In genomic region chr10:22542773-22543172, GRCh38 we compare ENCODE assay signal across 20 cellular contexts.
DNase-seq lines count a peak whose midpoint lies in the region; ATAC-seq and TF ChIP-seq lines count a peak whose summit lies in the region.
"Had no signal": no experiment of that assay in that cellular context is flagged by ENCODE, and none has a peak within 500 bp of the region (broad histone marks: within the 10 kb centered on the region; RNA-seq: fewer than 3 reads in every experiment).

No MANE protein-coding gene starts in this region.

- no peak overlapping the region for H3K14ac ChIP-seq in neuronal stem cell (ENCODE audit: low read length)

- H3K36me3 ChIP-seq in neuronal stem cell (replicated peaks in 1 of 2; ENCODE audit: control insufficient read depth in 2 of 2, insufficient read depth in 2 of 2, low read length in 2 of 2) (peaks cover 3 to 39% of the 10 kb centered on the region in 2 donors), aorta (ENCODE audit: control insufficient read depth in 1 of 2, insufficient read depth in 2 of 2, low read length in 1 of 2) (peaks cover 11 to 14% of the 10 kb centered on the region in 2 donors)

- H3K4me2 ChIP-seq in neuronal stem cell (ENCODE audit: insufficient read depth, low read length, poor library complexity, severe bottlenecking): no peak overlapping the region

- no peak for ATAC-seq in SK-N-SH treated with all-trans-retinoic acid at 6 μM for 48 hours
- ATAC-seq in aorta (ENCODE audit: low FRiP score): no peak
- ATAC-seq: Panc1 had no signal

- H2BK120ac ChIP-seq in neuronal stem cell (ENCODE audit: low read depth, low read length): no peak overlapping the region

- H3K4me1 ChIP-seq in neuronal stem cell (ENCODE audit: control insufficient read depth in 2 of 2, insufficient read depth in 1 of 2, low read depth in 1 of 2, low read length in 2 of 2) (peaks cover 0 to 6% of the 10 kb centered on the region in 2 donors), aorta (ENCODE audit: control insufficient read depth in 1 of 2, insufficient read depth in 2 of 2, low read length in 2 of 2) (no peaks in the 10 kb centered on the region)

- no peaks in the 10 kb centered on the region for H3K27me3 ChIP-seq in neuronal stem cell (ENCODE audit: control insufficient read depth in 3 of 3, insufficient read depth in 3 of 3, low read depth in 1 of 3, low read length in 3 of 3)
- no peaks in the 10 kb centered on the region for H3K27me3 ChIP-seq in aorta (ENCODE audit: control insufficient read depth in 1 of 2, insufficient read depth in 2 of 2, low read length in 1 of 2)
- H3K27me3 ChIP-seq in dorsolateral prefrontal cortex: no peaks in the 10 kb centered on the region

- peaks cover 20% of the 10 kb centered on the region for H3K4me1 Mint-ChIP-seq in activated naive CD8-positive, alpha-beta T cell (ENCODE audit: low read depth)
- H3K4me1 Mint-ChIP-seq in activated naive CD8-positive, alpha-beta T cell treated with anti-CD3 and anti-CD28 coated beads for 36 hours: peaks cover 14% of the 10 kb centered on the region
- peaks cover 7% of the 10 kb centered on the region for H3K4me1 Mint-ChIP-seq in endothelial cell (ENCODE audit: unreplicated experiment)

- no peaks in the 10 kb centered on the region for H3K79me1 ChIP-seq in neuronal stem cell (ENCODE audit: low read depth, low read length)

- no peak overlapping the region for H4K91ac ChIP-seq in neuronal stem cell (ENCODE audit: low read depth, low read length, poor library complexity)

- no peak overlapping the region for H3K4ac ChIP-seq in neuronal stem cell (ENCODE audit: low read length)

- WGBS in neuronal stem cell (ENCODE audit: extremely low coverage in 2 of 2, insufficient read length in 2 of 2, insufficient replicate concordance in 1 of 2), 2 donors: no CpG with 5 or more reads among the region's 7 CpGs
- 74 to 77% methylated on average over 7 of the region's 7 CpGs for WGBS in aorta, 2 donors

- H3K4me3 ChIP-seq in neuronal stem cell (ENCODE audit: low read length in 2 of 2): no peak overlapping the region
- no peak overlapping the region for H3K4me3 ChIP-seq in aorta (ENCODE audit: low read length in 2 of 2)
- H3K4me3 ChIP-seq in dorsolateral prefrontal cortex: no peak overlapping the region

- peak overlapping the region; percentile 8 for H3K18ac ChIP-seq in neuronal stem cell (ENCODE audit: low read length)

- no peak overlapping the region for H4K8ac ChIP-seq in neuronal stem cell (ENCODE audit: low read depth, low read length)

- no peak overlapping the region for H2BK12ac ChIP-seq in neuronal stem cell (ENCODE audit: low read length)

- H2BK15ac ChIP-seq in neuronal stem cell (ENCODE audit: low read length): no peak overlapping the region

- no peak overlapping the region for H3K27ac ChIP-seq in neuronal stem cell (replicated peaks; ENCODE audit: low read length)
- no peak overlapping the region for H3K27ac ChIP-seq in aorta (ENCODE audit: low read depth in 1 of 2, low read length in 2 of 2)
- peak overlapping the region in 13 of 59 donors; percentile 2 to 65 (median 27) for H3K27ac ChIP-seq in dorsolateral prefrontal cortex

- no peak for DNase-seq in activated naive CD8-positive, alpha-beta T cell treated with anti-CD3 and anti-CD28 coated beads for 36 hours
- DNase-seq in endothelial cell (ENCODE audit: low spot score) (no peak), neuronal stem cell (ENCODE audit: low spot score) (no peak), aorta (no peak), dorsolateral prefrontal cortex (no peak), putamen (ENCODE audit: low spot score) (no peak)
- DNase-seq: C1 segment of cervical spinal cord, COR-L47, DMS153, EL, H7, Karpas-422, NCI-H1105 treated with DMSO at 0.1 percent for 48 hours, NCI-H1930, NCI-H2171, NCI-H446 treated with DMSO at 0.1 percent for 48 hours, NCI-H748 treated with DMSO at 0.1 percent for 48 hours had no signal

- no peaks in the 10 kb centered on the region for H3K27me3 Mint-ChIP-seq in activated naive CD8-positive, alpha-beta T cell
- H3K27me3 Mint-ChIP-seq in activated naive CD8-positive, alpha-beta T cell treated with anti-CD3 and anti-CD28 coated beads for 36 hours: no peaks in the 10 kb centered on the region
- H3K27me3 Mint-ChIP-seq in endothelial cell (ENCODE audit: unreplicated experiment): peaks cover 4% of the 10 kb centered on the region

- peak overlapping the region; percentile 74 for H3K9ac ChIP-seq in neuronal stem cell (ENCODE audit: low read depth, low read length, poor library complexity)

- H2BK5ac ChIP-seq in neuronal stem cell (ENCODE audit: low read length): peak overlapping the region; percentile 45

- peak overlapping the region; percentile 61 for H3K27ac Mint-ChIP-seq in activated naive CD8-positive, alpha-beta T cell
- H3K27ac Mint-ChIP-seq in activated naive CD8-positive, alpha-beta T cell treated with anti-CD3 and anti-CD28 coated beads for 36 hours: no peak overlapping the region
- no peak overlapping the region for H3K27ac Mint-ChIP-seq in endothelial cell (ENCODE audit: unreplicated experiment)

- peaks cover 18% of the 10 kb centered on the region for H3K36me3 Mint-ChIP-seq in activated naive CD8-positive, alpha-beta T cell
- peaks cover 47% of the 10 kb centered on the region for H3K36me3 Mint-ChIP-seq in activated naive CD8-positive, alpha-beta T cell treated with anti-CD3 and anti-CD28 coated beads for 36 hours
- peaks cover 63% of the 10 kb centered on the region for H3K36me3 Mint-ChIP-seq in endothelial cell (ENCODE audit: low read depth, unreplicated experiment)

- H2AK5ac ChIP-seq in neuronal stem cell (ENCODE audit: low read depth, low read length): no peak overlapping the region

- intact Hi-C loops in aorta (cut with DNase I): no loop called here
- intact Hi-C loops in dorsolateral prefrontal cortex (cut with DNase I): no loop called here

- no peaks in the 10 kb centered on the region for H3K9me3 Mint-ChIP-seq in activated naive CD8-positive, alpha-beta T cell (ENCODE audit: low read depth)
- no peaks in the 10 kb centered on the region for H3K9me3 Mint-ChIP-seq in activated naive CD8-positive, alpha-beta T cell treated with anti-CD3 and anti-CD28 coated beads for 36 hours
- no peaks in the 10 kb centered on the region for H3K9me3 Mint-ChIP-seq in endothelial cell (ENCODE audit: unreplicated experiment)

- H3K23ac ChIP-seq in neuronal stem cell (ENCODE audit: low read depth, low read length, poor library complexity): no peak overlapping the region

- no peaks in the 10 kb centered on the region for H3K9me3 ChIP-seq in neuronal stem cell (replicated peaks in 1 of 2; ENCODE audit: control insufficient read depth in 2 of 2, insufficient read depth in 1 of 2, low read depth in 1 of 2, low read length in 2 of 2)
- no peaks in the 10 kb centered on the region for H3K9me3 ChIP-seq in aorta (ENCODE audit: control insufficient read depth, low read length)

- TF ChIP-seq CTCF in endothelial cell (IDR thresholded peaks at IDR 0.05; ENCODE audit: unreplicated experiment): no peak
- TF ChIP-seq CTCF in dorsolateral prefrontal cortex (IDR thresholded peaks at IDR 0.05 in 54 of 56, conservative IDR thresholded peaks at IDR 0.05 in 2 of 56; ENCODE audit: low read depth in 1 of 56, partially characterized antibody in 56 of 56): no peak

- no peak overlapping the region for H2AFZ ChIP-seq in neuronal stem cell (ENCODE audit: low read length)

- H3K4me3 Mint-ChIP-seq in activated naive CD8-positive, alpha-beta T cell: no peak overlapping the region
- no peak overlapping the region for H3K4me3 Mint-ChIP-seq in activated naive CD8-positive, alpha-beta T cell treated with anti-CD3 and anti-CD28 coated beads for 36 hours
- H3K4me3 Mint-ChIP-seq in endothelial cell (ENCODE audit: unreplicated experiment): peak overlapping the region; percentile 47

TF ChIP-seq in SK-N-SH treated with all-trans-retinoic acid at 6 μM for 48 hours, 23 proteins besides CTCF, POLR2A, EP300 and RAD21:
- TF ChIP-seq ZFP30 (CRISPR knock-in tag; IDR thresholded peaks at IDR 0.05): no peak
- no peak for TF ChIP-seq GLIS3 (CRISPR knock-in tag; IDR thresholded peaks at IDR 0.05)
- TF ChIP-seq ESRRG (CRISPR knock-in tag; IDR thresholded peaks at IDR 0.05): no peak
- TF ChIP-seq RARB (CRISPR knock-in tag; IDR thresholded peaks at IDR 0.05): no peak
- 0 out of 2 replicates have a peak, but pooled peaks have one; percentile 14 for TF ChIP-seq TCF4 (CRISPR knock-in tag; IDR thresholded peaks at IDR 0.05; ENCODE audit: borderline replicate concordance)
